Comparison of ENCODE assay signal across 6 cellular contexts in the genomic region with DNA sequence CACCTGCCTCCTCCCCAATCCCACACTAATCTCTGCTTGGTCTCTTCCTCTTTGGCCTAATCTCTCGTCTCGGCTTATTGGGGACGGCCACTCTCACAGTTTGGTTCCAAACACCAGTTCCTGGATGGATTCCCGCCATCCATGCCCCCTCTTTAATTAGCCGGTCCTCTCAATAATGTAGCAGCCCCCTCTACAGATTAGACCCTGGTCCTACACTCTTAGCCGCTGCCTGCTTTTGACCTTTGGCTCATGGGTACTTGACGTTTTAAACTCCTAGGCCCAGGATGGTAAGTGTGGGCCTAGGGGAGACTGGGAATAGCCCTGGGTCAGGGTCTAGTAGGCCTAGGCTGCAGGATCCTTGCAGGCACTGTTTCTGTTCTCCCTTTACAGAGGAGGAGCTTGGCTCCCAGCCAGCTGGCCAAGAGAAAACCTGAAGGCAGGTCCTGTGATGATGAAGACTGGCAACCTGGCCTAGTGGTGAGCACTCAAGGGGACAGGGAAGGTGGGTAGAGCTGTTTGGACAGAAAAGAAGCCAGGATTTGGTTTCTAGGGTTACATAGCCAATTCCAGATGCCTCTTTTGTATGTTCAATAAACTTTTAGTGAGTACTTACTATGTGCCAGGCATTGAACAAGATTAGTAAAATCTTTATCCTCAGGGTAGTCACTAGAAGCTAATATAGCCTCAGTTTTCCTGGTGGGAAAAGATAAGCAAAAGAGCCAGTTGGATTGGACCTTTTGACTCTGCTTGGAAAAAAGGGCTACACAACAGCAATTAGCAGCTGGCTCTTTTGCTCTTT. TPM values are rescaled to one million over a fixed set of nuclear protein-coding genes. Genes with fewer than 3 reads are reported as not detected.
DNase-seq lines count a peak whose midpoint lies in the region; ATAC-seq and TF ChIP-seq lines count a peak whose summit lies in the region.

No MANE protein-coding gene starts in this region.

- TF ChIP-seq EP300 in tibial nerve (IDR thresholded peaks at IDR 0.05), result no peak

- ATAC-seq in CD8-positive, alpha-beta T cell, result no peak

- H3K9me3 Mint-ChIP-seq in CD8-positive, alpha-beta T cell, result no peaks in the 10 kb centered on the region

- H3K36me3 ChIP-seq in CD8-positive, alpha-beta T cell (ENCODE audit: insufficient read depth, low read length), result no peaks in the 10 kb centered on the region
- H3K36me3 ChIP-seq in HUES64 (ENCODE audit: insufficient read depth, low read length) (peaks cover 44% of the 10 kb centered on the region), iPS-15b (ENCODE audit: control insufficient read depth, insufficient read depth, low read length) (peaks cover 24% of the 10 kb centered on the region), tibial nerve (no peaks in the 10 kb centered on the region)

- no peaks in the 10 kb centered on the region for H3K27me3 Mint-ChIP-seq in CD8-positive, alpha-beta T cell (ENCODE audit: low read depth)

- peaks cover 16% of the 10 kb centered on the region for H3K4me1 Mint-ChIP-seq in CD8-positive, alpha-beta T cell (ENCODE audit: low read depth)

- peak in 2 of 7 experiments; percentile 11 to 30 for DNase-seq in CD8-positive, alpha-beta T cell
- DNase-seq in T1000 (lab: John Stamatoyannopoulos, UW), result peak; percentile 13
- no peak for DNase-seq in tibial nerve (ENCODE audit: low spot score in 2 of 2)
- DNase-seq in AG08395 (ENCODE audit: low spot score), result no peak

- 1% methylated on average over 7 of the region's 7 CpGs for WGBS in HUES64
- WGBS in tibial nerve, 2 donors, result 3 to 4% methylated on average over 7 of the region's 7 CpGs

- no peak overlapping the region for H3K27ac ChIP-seq in CD8-positive, alpha-beta T cell (ENCODE audit: low read depth, low read length)
- peak overlapping the region; percentile 86 for H3K27ac ChIP-seq in HUES64 (ENCODE audit: low read depth, low read length)
- H3K27ac ChIP-seq in tibial nerve, result no peak overlapping the region

- no peak for TF ChIP-seq POLR2A in tibial nerve (IDR thresholded peaks at IDR 0.05)

- H3K27ac Mint-ChIP-seq in CD8-positive, alpha-beta T cell, result no peak overlapping the region

- peak overlapping the region; percentile 69 for H3K4me3 ChIP-seq in CD8-positive, alpha-beta T cell (ENCODE audit: low read depth, low read length)
- H3K4me3 ChIP-seq in HUES64 (ENCODE audit: low read length) (peak overlapping the region; percentile 94), iPS-15b (ENCODE audit: low read depth, low read length) (peak overlapping the region; percentile 98), tibial nerve (peak overlapping the region; percentile 45 to 66 (median 50))

- CTCF ChIA-PET in CD8-positive, alpha-beta T cell (lab: Charles Lee), result interaction anchor here (5.7 kb wide), 1 partner anchor 98 kb away, joined by 42 read pairs; no protein-coding TSS in a partner anchor

- peaks cover 10% of the 10 kb centered on the region for H3K4me1 ChIP-seq in CD8-positive, alpha-beta T cell (ENCODE audit: insufficient read depth, low read length)
- H3K4me1 ChIP-seq in HUES64 (ENCODE audit: insufficient read depth, low read length) (peaks cover 9% of the 10 kb centered on the region; the same call in 1 of the 2 replicates), iPS-15b (ENCODE audit: control insufficient read depth, insufficient read depth, low read length) (peaks cover 8% of the 10 kb centered on the region), tibial nerve (peaks cover 0 to 16% (median 7%) of the 10 kb centered on the region in 4 donors)

- H3K27me3 ChIP-seq in CD8-positive, alpha-beta T cell (ENCODE audit: insufficient read depth, low read length), result no peaks in the 10 kb centered on the region
- H3K27me3 ChIP-seq in HUES64 (ENCODE audit: insufficient read depth, low read length), result no peaks in the 10 kb centered on the region
- H3K27me3 ChIP-seq in iPS-15b (ENCODE audit: control insufficient read depth, insufficient read depth, low read length), result no peaks in the 10 kb centered on the region
- H3K27me3 ChIP-seq in tibial nerve, result no peaks in the 10 kb centered on the region

- H3K9ac ChIP-seq in HUES64 (ENCODE audit: low read depth, low read length) (peak overlapping the region; percentile 94), iPS-15b (ENCODE audit: low read depth, low read length) (peak overlapping the region; percentile 88)

- intact Hi-C loops in CD8-positive, alpha-beta T cell (cut with DNase I, micrococcal nuclease), result loop anchor here (5.0 to 10.0 kb wide), 5 partner anchors 116 to 1064 kb away; a partner anchor contains a TSS

- peak overlapping the region; percentile 87 for H3K4me3 Mint-ChIP-seq in CD8-positive, alpha-beta T cell

- H3K9me3 ChIP-seq in CD8-positive, alpha-beta T cell (ENCODE audit: low read length), result no peaks in the 10 kb centered on the region
- H3K9me3 ChIP-seq in HUES64 (ENCODE audit: insufficient read depth, low read depth, low read length) (no peaks in the 10 kb centered on the region), iPS-15b (ENCODE audit: control insufficient read depth, insufficient read depth, low read length) (no peaks in the 10 kb centered on the region), tibial nerve (no peaks in the 10 kb centered on the region)

- H3K36me3 Mint-ChIP-seq in CD8-positive, alpha-beta T cell, result no peaks in the 10 kb centered on the region

- no peak for TF ChIP-seq CTCF in CD8-positive, alpha-beta T cell (IDR thresholded peaks at IDR 0.05)
- no peak for TF ChIP-seq CTCF in tibial nerve (IDR thresholded peaks at IDR 0.05)

- POLR2A ChIA-PET in CD8-positive, alpha-beta T cell (lab: Charles Lee), result interaction anchor here (1.3 kb wide), 1 partner anchor 55 kb away, joined by 4 read pairs; a partner anchor contains a TSS

RNA-seq across cellular contexts. Expression of a gene that starts 0.8 kb away (rescaled TPM):
- 1 to 10 TPM in 1 of 2 experiments, under 1 TPM in 1; 0.56 to 1.4 TPM for total RNA-seq in CD8-positive, alpha-beta T cell
- polyA plus RNA-seq in HUES64 (2013, experiment 1 of 2), result 33.9 TPM
- polyA plus RNA-seq in HUES64 (2013, experiment 2 of 2), result 31.5 TPM
- total RNA-seq in tibial nerve, result 1 to 10 TPM in 3 of 4 donors, not detected in 1; 1.3 to 2.1 (median 1.5) TPM

RNA-seq across cellular contexts. Expression of a gene that starts 45.2 kb away (rescaled TPM):
- not detected for total RNA-seq in CD8-positive, alpha-beta T cell
- 0.85 TPM for polyA plus RNA-seq in HUES64 (2013, experiment 1 of 2)
- 1.3 TPM for polyA plus RNA-seq in HUES64 (2013, experiment 2 of 2)
- 10 to 100 TPM; 19.0 to 26.1 (median 23.8) TPM for total RNA-seq in tibial nerve

RNA-seq across cellular contexts. Expression of a gene that starts 50.1 kb away (rescaled TPM):
- 10 to 100 TPM; 20.3 to 23.4 TPM for total RNA-seq in CD8-positive, alpha-beta T cell
- polyA plus RNA-seq in HUES64 (2013, experiment 1 of 2), result 41.4 TPM
- 42.2 TPM for polyA plus RNA-seq in HUES64 (2013, experiment 2 of 2)
- total RNA-seq in tibial nerve, result 10 to 100 TPM; 53.8 to 71.5 (median 62.8) TPM

RNA-seq across cellular contexts. Expression of a gene that starts 55.1 kb away (rescaled TPM):
- 10 to 100 TPM; 25.5 to 27.1 TPM for total RNA-seq in CD8-positive, alpha-beta T cell
- polyA plus RNA-seq in HUES64 (2013, experiment 1 of 2), result 37.7 TPM
- 38.4 TPM for polyA plus RNA-seq in HUES64 (2013, experiment 2 of 2)
- total RNA-seq in tibial nerve, result 10 to 100 TPM; 80.4 to 83.9 (median 83.2) TPM

RNA-seq across cellular contexts. Expression of a gene that starts 55.2 kb away (rescaled TPM):
- total RNA-seq in CD8-positive, alpha-beta T cell, result 100 to 1,000 TPM; 100 to 118 TPM
- 545 TPM for polyA plus RNA-seq in HUES64 (2013, experiment 1 of 2)
- polyA plus RNA-seq in HUES64 (2013, experiment 2 of 2), result 552 TPM
- 100 to 1,000 TPM; 195 to 294 (median 255) TPM for total RNA-seq in tibial nerve

Comparison
In these comparisons a context has a peak if more than half of its experiments do, and no peak if none do; other contexts are left out.
1. RNA of a gene that starts 45.2 kb away (total RNA-seq): 19.0 to 26.1 TPM in tibial nerve; not detected in CD8-positive, alpha-beta T cell; every median in the first group is over 10 times any median in the second.
2. Peak in every context shown above with its lines, with median percentiles within 50 percentile points of each other: H3K4me3 ChIP-seq.